In genomic region chr11:90135016-90135415, GRCh38 we compare ENCODE assay signal across 10 cellular contexts. TPM values are rescaled to one million over a fixed set of nuclear protein-coding genes. Genes with fewer than 3 reads are reported as not detected.
A peak's percentile ranks its signal among the peaks of the same experiment; 100 is the strongest.
DNase-seq lines count a peak whose midpoint lies in the region; ATAC-seq, FAIRE-seq and TF ChIP-seq lines count a peak whose summit lies in the region.
"Had no signal": no experiment of that assay in that cellular context is flagged by ENCODE, and none has a peak within 500 bp of the region (broad histone marks: within the 10 kb centered on the region; RNA-seq: fewer than 3 reads in every experiment).

No MANE protein-coding gene starts in this region.

- H3K4me1 Mint-ChIP-seq in activated naive CD4-positive, alpha-beta T cell treated with anti-CD3 and anti-CD28 coated beads, Interleukin-2, amount 50 U/mL, for 24 hours = peaks cover 15% of the 10 kb centered on the region
- peaks cover 6% of the 10 kb centered on the region for H3K4me1 Mint-ChIP-seq in astrocyte (ENCODE audit: low read depth, unreplicated experiment)
- H3K4me1 Mint-ChIP-seq in type B pancreatic cell (ENCODE audit: unreplicated experiment) = peaks cover 22% of the 10 kb centered on the region

- H3K9me3 ChIP-seq in astrocyte (ENCODE audit: insufficient read depth, low read depth, low read length) = no peaks in the 10 kb centered on the region
- H3K9me3 ChIP-seq in right lobe of liver = no peaks in the 10 kb centered on the region

- H3K36me3 Mint-ChIP-seq in activated naive CD4-positive, alpha-beta T cell treated with anti-CD3 and anti-CD28 coated beads, Interleukin-2, amount 50 U/mL, for 24 hours = no peaks in the 10 kb centered on the region
- H3K36me3 Mint-ChIP-seq in astrocyte (ENCODE audit: low read depth, unreplicated experiment) (no peaks in the 10 kb centered on the region), type B pancreatic cell (peaks cover 5% of the 10 kb centered on the region)

- peak overlapping the region; percentile 63 for H3K9ac ChIP-seq in astrocyte (ENCODE audit: low read length)

- no peak for ATAC-seq in right lobe of liver
- no peak for ATAC-seq in HG02678 (IDR thresholded peaks at IDR 0.05; ENCODE audit: unreplicated experiment)

- H3K4me3 Mint-ChIP-seq in activated naive CD4-positive, alpha-beta T cell treated with anti-CD3 and anti-CD28 coated beads, Interleukin-2, amount 50 U/mL, for 24 hours = peak overlapping the region; percentile 28
- H3K4me3 Mint-ChIP-seq in astrocyte (ENCODE audit: unreplicated experiment) (peak overlapping the region; percentile 78), type B pancreatic cell (peak overlapping the region; percentile 85)

- FAIRE-seq in astrocyte (lab: Jason Lieb, UNC) = no peak

- H3K36me3 ChIP-seq in astrocyte (ENCODE audit: insufficient read depth, low read length) (no peaks in the 10 kb centered on the region), right lobe of liver (no peaks in the 10 kb centered on the region)

- H3K4me2 ChIP-seq in astrocyte (ENCODE audit: low read length) = peak overlapping the region; percentile 87

- H3K27me3 Mint-ChIP-seq in activated naive CD4-positive, alpha-beta T cell treated with anti-CD3 and anti-CD28 coated beads, Interleukin-2, amount 50 U/mL, for 24 hours = peaks cover 42% of the 10 kb centered on the region
- no peaks in the 10 kb centered on the region for H3K27me3 Mint-ChIP-seq in astrocyte (ENCODE audit: low read depth, unreplicated experiment)
- no peaks in the 10 kb centered on the region for H3K27me3 Mint-ChIP-seq in type B pancreatic cell

- H3K4me3 ChIP-seq in astrocyte (ENCODE audit: insufficient read depth, low read depth, low read length) (peak overlapping the region; percentile 64), right lobe of liver (peak overlapping the region; percentile 41 to 45 (median 43))

- H3K27ac ChIP-seq in astrocyte (ENCODE audit: low read depth, low read length) = no peak overlapping the region
- no peak overlapping the region for H3K27ac ChIP-seq in right lobe of liver
- H3K27ac ChIP-seq: epithelial cell of prostate had no signal

- TF ChIP-seq POLR2A in right lobe of liver (IDR thresholded peaks at IDR 0.05) = no peak

- H2AFZ ChIP-seq in astrocyte (ENCODE audit: low read depth, low read length) = peak overlapping the region; percentile 81

- intact Hi-C loops in right lobe of liver (cut with DNase I) = no loop called here

- no peaks in the 10 kb centered on the region for H3K4me1 ChIP-seq in astrocyte (ENCODE audit: insufficient read depth, low read length)
- peaks cover 0 to 5% (median 0%) of the 10 kb centered on the region in 4 donors for H3K4me1 ChIP-seq in right lobe of liver

- no peak overlapping the region for H3K27ac Mint-ChIP-seq in activated naive CD4-positive, alpha-beta T cell treated with anti-CD3 and anti-CD28 coated beads, Interleukin-2, amount 50 U/mL, for 24 hours
- H3K27ac Mint-ChIP-seq in astrocyte (ENCODE audit: unreplicated experiment) (no peak overlapping the region), type B pancreatic cell (peak overlapping the region; percentile 48)

- DNase-seq in activated naive CD4-positive, alpha-beta T cell treated with Interleukin-2 at 50 U/mL for 16 hours = no peak
- DNase-seq in astrocyte (ENCODE audit: low read depth) (no peak), right lobe of liver (no peak), type B pancreatic cell (ENCODE audit: extremely low spot score, unreplicated experiment) (no peak), UCSD-AML1 (lab: John Stamatoyannopoulos, UW; ENCODE audit: unreplicated experiment) (no peak), nucleus accumbens (lab: John Stamatoyannopoulos, UW) (no peak)
- DNase-seq: RPMI8226 had no signal

- H3K9me3 Mint-ChIP-seq in activated naive CD4-positive, alpha-beta T cell treated with anti-CD3 and anti-CD28 coated beads, Interleukin-2, amount 50 U/mL, for 24 hours = no peaks in the 10 kb centered on the region
- H3K9me3 Mint-ChIP-seq in astrocyte (ENCODE audit: unreplicated experiment) = no peaks in the 10 kb centered on the region
- H3K9me3 Mint-ChIP-seq in type B pancreatic cell = no peaks in the 10 kb centered on the region

- H4K20me1 ChIP-seq in astrocyte (ENCODE audit: insufficient read depth, low read length) = no peaks in the 10 kb centered on the region

- H3K27me3 ChIP-seq in astrocyte (ENCODE audit: insufficient read depth, low read length) = no peaks in the 10 kb centered on the region
- H3K27me3 ChIP-seq in right lobe of liver = peaks cover 0 to 5% of the 10 kb centered on the region in 2 donors

- H3K79me2 ChIP-seq in astrocyte (ENCODE audit: insufficient read depth, low read length) = no peaks in the 10 kb centered on the region

- TF ChIP-seq CTCF in astrocyte (IDR thresholded peaks at IDR 0.05; ENCODE audit: insufficient read depth, low read depth, low read length) = no peak
- TF ChIP-seq CTCF in right lobe of liver (IDR thresholded peaks at IDR 0.05) = no peak
- no peak for TF ChIP-seq CTCF in type B pancreatic cell (conservative IDR thresholded peaks at IDR 0.05)

- under 1% methylated on average over 5 of the region's 5 CpGs for WGBS in right lobe of liver (ENCODE audit: insufficient coverage, low coverage, low lambda C conversion rate, missing lambda C conversion rate)

RNA-seq across cellular contexts. Expression of gene NAALAD2, which starts 0.6 kb away (rescaled TPM):
- total RNA-seq in astrocyte = 1.8 and 3.1 TPM in 2 replicates
- 1 to 10 TPM in 1 of 6 experiments, under 1 TPM in 5; 0.13 to 1.4 (median 0.38) TPM for total RNA-seq in right lobe of liver
- 5.8 and 16.9 TPM in 2 replicates for total RNA-seq in type B pancreatic cell (ENCODE audit: low replicate concordance)

RNA-seq across cellular contexts. Expression of gene UBTFL1, which starts 49.3 kb away (rescaled TPM):
- total RNA-seq in astrocyte (not detected in 2 replicates), right lobe of liver (not detected), type B pancreatic cell (ENCODE audit: low replicate concordance) (not detected in 2 replicates)

Comparison
In these comparisons a context has a peak if more than half of its experiments do, and no peak if none do; other contexts are left out.
1. H3K4me3 Mint-ChIP-seq: peak in every context shown above with its lines; median percentile 85 in type B pancreatic cell; 78 in astrocyte; 28 in activated naive CD4-positive, alpha-beta T cell treated with anti-CD3 and anti-CD28 coated beads, Interleukin-2, amount 50 U/mL, for 24 hours.